In genomic region chr11:6143737-6144136, GRCh38 we compare ENCODE assay signal across 16 cellular contexts. TPM values are rescaled to one million over a fixed set of nuclear protein-coding genes. Genes with fewer than 3 reads are reported as not detected.
DNase-seq lines count a peak whose midpoint lies in the region; TF ChIP-seq lines count a peak whose summit lies in the region.
"Not testable (repeated sequence)": the region's sequence is repeated elsewhere in the genome, so short reads cannot be mapped to it uniquely, and the experiment has no call there.
"Had no signal": no experiment of that assay in that cellular context is flagged by ENCODE, and none has a peak within 500 bp of the region (broad histone marks: within the 10 kb centered on the region; RNA-seq: fewer than 3 reads in every experiment).

No MANE protein-coding gene starts in this region.

- not testable (repeated sequence) for H4K91ac ChIP-seq in H9 (ENCODE audit: insufficient read length, low read depth, low read length)

- not testable (repeated sequence) for H2BK120ac ChIP-seq in H9 (ENCODE audit: low read depth, low read length, poor library complexity, severe bottlenecking)

- not testable (repeated sequence) for H4K5ac ChIP-seq in H9 (ENCODE audit: insufficient read length, low read depth, low read length)

- H3K9me3 Mint-ChIP-seq in H9, neural progenitor cell: not testable (repeated sequence)

- not testable (repeated sequence) for H3K27me3 Mint-ChIP-seq in H9 (ENCODE audit: low read depth); neural progenitor cell (ENCODE audit: insufficient read depth, low read depth)

- peaks cover 8 to 15% of the 10 kb centered on the region in 2 experiments for H3K4me1 Mint-ChIP-seq in H9
- H3K4me1 Mint-ChIP-seq in neural progenitor cell: not testable (repeated sequence)

- WGBS in H9 (ENCODE audit: extremely low coverage, insufficient read length, low lambda C conversion rate): no CpG with 5 or more reads among the region's 21 CpGs

- not testable (repeated sequence) for H3K4me1 ChIP-seq in H9 (ENCODE audit: insufficient read depth, low read length); NT2/D1 (ENCODE audit: insufficient read depth, insufficient read length); iPS-20b (ENCODE audit: insufficient read depth, low read length); neural progenitor cell

- not testable (repeated sequence) for H3K36me3 ChIP-seq in NT2/D1 (ENCODE audit: insufficient read depth, insufficient read length, low read length); iPS-20b (ENCODE audit: insufficient read depth, low read depth, low read length); neural progenitor cell

- not testable (repeated sequence) for H3K23me2 ChIP-seq in H9 (ENCODE audit: insufficient read length, low read depth, low read length, poor library complexity, severe bottlenecking)

- H3K4me3 ChIP-seq in NT2/D1 (ENCODE audit: insufficient read length, low read depth) (peak overlapping the region; percentile 37), fibroblast of villous mesenchyme (ENCODE audit: low read depth, low read length) (peak overlapping the region; percentile 40), iPS-20b (ENCODE audit: low read length) (peak overlapping the region; percentile 55), neural progenitor cell (peak overlapping the region; percentile 37)

- not testable (repeated sequence) for H2BK15ac ChIP-seq in H9 (ENCODE audit: low read depth, low read length)

- not testable (repeated sequence) for H2BK20ac ChIP-seq in H9 (ENCODE audit: low read depth, low read length, poor library complexity, severe bottlenecking)

- H3K27me3 ChIP-seq in H9 (ENCODE audit: insufficient read depth, low read length); NT2/D1 (ENCODE audit: insufficient read depth, insufficient read length); iPS-20b (ENCODE audit: insufficient read depth, low read length); neural progenitor cell: not testable (repeated sequence)

- not testable (repeated sequence) for H3F3A ChIP-seq in neural progenitor cell (ENCODE audit: low read depth)

- H2BK12ac ChIP-seq in H9 (ENCODE audit: insufficient read length, low read depth, low read length): not testable (repeated sequence)

- peak overlapping the region; percentile 66; the same call in 1 of the 2 replicates for H3K14ac ChIP-seq in H9 (ENCODE audit: insufficient read depth, low read length)

- H3K4me2 ChIP-seq in H9 (ENCODE audit: insufficient read depth, insufficient read length, low read length) (peak overlapping the region; percentile 56), neural progenitor cell (peak overlapping the region; percentile 69)

- not testable (repeated sequence) for TF ChIP-seq CTCF in 22Rv1 (IDR thresholded peaks at IDR 0.05); H9 (conservative IDR thresholded peaks at IDR 0.05); fibroblast of villous mesenchyme (IDR thresholded peaks at IDR 0.05; ENCODE audit: insufficient read depth, low read depth, low read length); neural progenitor cell (IDR thresholded peaks at IDR 0.05)

- H3K4ac ChIP-seq in H9 (ENCODE audit: low read depth, low read length): not testable (repeated sequence)

- H2AFZ ChIP-seq in H9 (ENCODE audit: low read length): not testable (repeated sequence)
- H2AFZ ChIP-seq in neural progenitor cell (replicated peaks): peak overlapping the region; percentile 72

- H2AK5ac ChIP-seq in H9 (ENCODE audit: insufficient read length, low read length): not testable (repeated sequence)

- not testable (repeated sequence) for H3K56ac ChIP-seq in H9 (ENCODE audit: insufficient read length, low read depth, low read length)

- not testable (repeated sequence) for H3K9me3 ChIP-seq in H9 (ENCODE audit: control insufficient read depth, low read depth, low read length); NT2/D1 (ENCODE audit: insufficient read depth, low read length); iPS-20b (ENCODE audit: insufficient read depth, low read depth, low read length); neural progenitor cell (ENCODE audit: low read depth)

- not testable (repeated sequence) for H4K20me1 ChIP-seq in H9 (ENCODE audit: control insufficient read depth, insufficient read depth, insufficient read length); neural progenitor cell (ENCODE audit: low read depth)

- H3K9ac ChIP-seq in H9 (ENCODE audit: extremely low read depth, insufficient read length, low read length): peak overlapping the region; percentile 25
- peak overlapping the region; percentile 46 for H3K9ac ChIP-seq in NT2/D1 (ENCODE audit: insufficient read length, low read depth)
- peak overlapping the region; percentile 56; the same call in 1 of the 2 replicates for H3K9ac ChIP-seq in iPS-20b (ENCODE audit: low read depth, low read length)
- H3K9ac ChIP-seq in neural progenitor cell: not testable (repeated sequence)

- H3K79me1 ChIP-seq in H9 (ENCODE audit: insufficient read depth, low read depth, low read length, poor library complexity, severe bottlenecking): not testable (repeated sequence)

- H3T11ph ChIP-seq in H9 (ENCODE audit: low read length): not testable (repeated sequence)

- H3K79me2 ChIP-seq in H9 (ENCODE audit: insufficient read depth, low read length); neural progenitor cell (ENCODE audit: low read depth): not testable (repeated sequence)

- H3K27ac Mint-ChIP-seq in H9 (peak overlapping the region; percentile 44 to 94 (median 79); a peak in 4 of 7 replicates), neural progenitor cell (peak overlapping the region; percentile 77)

- H4K8ac ChIP-seq in H9 (replicated peaks; ENCODE audit: insufficient read length, low read depth, low read length): not testable (repeated sequence)

- peak overlapping the region; percentile 70 to 76 for H3K4me3 Mint-ChIP-seq in H9
- H3K4me3 Mint-ChIP-seq in neural progenitor cell: peak overlapping the region; percentile 62

- not testable (repeated sequence) for DNase-seq in H9; NT2/D1 (ENCODE audit: low read depth, low spot score); fibroblast of villous mesenchyme (ENCODE audit: low read depth)
- DNase-seq in NCI-H146 (lab: John Stamatoyannopoulos, UW) (peak; percentile 44), NCI-H345 treated with DMSO at 0.1 percent for 48 hours (lab: John Stamatoyannopoulos, UW; ENCODE audit: unreplicated experiment) (peak; percentile 26), neural progenitor cell (ENCODE audit: low spot score) (peak; percentile 17)

- H3K23ac ChIP-seq in H9 (ENCODE audit: insufficient read length, low read depth, low read length): not testable (repeated sequence)

- not testable (repeated sequence) for H3K18ac ChIP-seq in H9 (ENCODE audit: insufficient read length, low read depth, low read length)

- not testable (repeated sequence) for H2BK5ac ChIP-seq in H9 (ENCODE audit: insufficient read length, low read length)

- not testable (repeated sequence) for H3K36me3 Mint-ChIP-seq in H9 (ENCODE audit: insufficient read depth in 1 of 3, low read depth in 3 of 3); neural progenitor cell

- H3K27ac ChIP-seq in 22Rv1: peak overlapping the region; percentile 38; the same call in 1 of the 2 replicates
- H3K27ac ChIP-seq in H9 (ENCODE audit: insufficient read length, low read depth, low read length); iPS-20b (ENCODE audit: low read length); neural progenitor cell: not testable (repeated sequence)

RNA-seq across cellular contexts. Expression of gene OR52B2, which starts 26.4 kb away (rescaled TPM):
- not detected in 2 replicates for total RNA-seq in H9 (2021)
- not detected in 2 replicates for total RNA-seq in fibroblast of villous mesenchyme
- total RNA-seq in neural progenitor cell (ENCODE audit: low replicate concordance): not detected in 2 replicates
- total RNA-seq: CD4-positive, alpha-beta memory T cell; GM23248; HT1080; MCF 10A; NCI-H460; Right ventricle myocardium inferior; SJSA1; T-helper 1 cell treated with Interleukin-12 subunit alpha and Interleukin-12 subunit beta and Interleukin-4 antibody, amounts not matched to agents 30 ng/mL and 1 ng/mL, for 36 hours had no signal

RNA-seq across cellular contexts. Expression of gene OR56B4, which starts 36.3 kb away (rescaled TPM):
- total RNA-seq in H9 (2021): not detected in 2 replicates
- not detected in 2 replicates for total RNA-seq in fibroblast of villous mesenchyme
- not detected in 2 replicates for total RNA-seq in neural progenitor cell (ENCODE audit: low replicate concordance)
- total RNA-seq: CD4-positive, alpha-beta memory T cell; GM23248; HT1080; MCF 10A; NCI-H460; Right ventricle myocardium inferior; SJSA1; T-helper 1 cell treated with Interleukin-12 subunit alpha and Interleukin-12 subunit beta and Interleukin-4 antibody, amounts not matched to agents 30 ng/mL and 1 ng/mL, for 36 hours had no signal

RNA-seq across cellular contexts. Expression of gene OR52W1, which starts 55.3 kb away (rescaled TPM):
- total RNA-seq in H9 (2021): not detected in 2 replicates
- not detected in 2 replicates for total RNA-seq in fibroblast of villous mesenchyme
- total RNA-seq in neural progenitor cell (ENCODE audit: low replicate concordance): not detected in 2 replicates
- total RNA-seq: CD4-positive, alpha-beta memory T cell; GM23248; HT1080; MCF 10A; NCI-H460; Right ventricle myocardium inferior; SJSA1; T-helper 1 cell treated with Interleukin-12 subunit alpha and Interleukin-12 subunit beta and Interleukin-4 antibody, amounts not matched to agents 30 ng/mL and 1 ng/mL, for 36 hours had no signal
